In the genomic region with DNA sequence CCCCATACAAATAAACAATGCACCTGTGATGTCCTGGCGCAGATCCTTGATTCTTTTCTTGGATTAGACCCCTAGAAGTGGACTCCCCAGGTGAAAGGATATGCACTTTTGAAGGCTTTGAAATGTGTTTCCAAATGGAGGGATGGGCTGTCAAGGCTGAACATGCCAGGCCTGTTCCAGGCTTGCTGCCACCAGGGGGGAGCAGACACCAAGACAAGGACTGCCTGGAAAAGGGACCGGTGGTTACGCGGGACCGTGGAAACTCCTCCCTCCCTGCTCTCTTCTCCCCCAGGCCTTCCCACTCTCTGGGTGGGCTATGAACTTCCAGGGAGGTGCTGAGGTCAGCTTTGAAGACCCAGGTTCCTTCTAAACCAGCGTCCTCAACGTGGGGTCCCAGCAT, we compare ENCODE assay signal across 10 cellular contexts. TPM values are rescaled to one million over a fixed set of nuclear protein-coding genes. Genes with fewer than 3 reads are reported as not detected.
DNase-seq lines count a peak whose midpoint lies in the region; ATAC-seq, FAIRE-seq and TF ChIP-seq lines count a peak whose summit lies in the region.
"Had no signal": no experiment of that assay in that cellular context is flagged by ENCODE, and none has a peak within 500 bp of the region (broad histone marks: within the 10 kb centered on the region; RNA-seq: fewer than 3 reads in every experiment).

No MANE protein-coding gene starts in this region.

- no peak for TF ChIP-seq EP300 in A549 (IDR thresholded peaks at IDR 0.05)

- POLR2A ChIA-PET in A549 (lab: Yijun Ruan, JAX) = no interaction called here

- CTCF ChIA-PET in A549 (lab: Yijun Ruan, JAX) = interaction anchor here (0.7 to 4.0 kb wide), 12 partner anchors 9 to 299 kb away, joined by 3 to 50 read pairs (median 4); no protein-coding TSS in a partner anchor

- TF ChIP-seq POLR2A in A549 (IDR thresholded peaks at IDR 0.05; ENCODE audit: low read length) (no peak), uterus (IDR thresholded peaks at IDR 0.05) (no peak)

- H3K27ac ChIP-seq in A549 = no peak overlapping the region
- no peak overlapping the region for H3K27ac ChIP-seq in right cardiac atrium (ENCODE audit: low read length)
- H3K27ac ChIP-seq in uterus = no peak overlapping the region

- FAIRE-seq in A549 (lab: Jason Lieb, UNC) = no peak
- FAIRE-seq: GM18507 had no signal

- H3K36me3 ChIP-seq in GM06990 (ENCODE audit: control insufficient read depth, insufficient read depth, low read length) (no peaks in the 10 kb centered on the region), uterus (no peaks in the 10 kb centered on the region)

- no peak overlapping the region for H3K27ac Mint-ChIP-seq in effector memory CD8-positive, alpha-beta T cell

- peak; percentile 78 to 85 for TF ChIP-seq RAD21 in A549 (conservative IDR thresholded peaks at IDR 0.05 in 1 of 2, IDR thresholded peaks at IDR 0.05 in 1 of 2)

- H3K4me3 ChIP-seq in A549 = no peak overlapping the region
- no peak overlapping the region for H3K4me3 ChIP-seq in GM06990 (replicated peaks; ENCODE audit: low read depth, low read length)
- no peak overlapping the region for H3K4me3 ChIP-seq in right cardiac atrium (ENCODE audit: low read length)
- no peak overlapping the region for H3K4me3 ChIP-seq in uterus

- peak; percentile 48; the same call in 2 of the 3 replicates for TF ChIP-seq CTCF in A549 (IDR thresholded peaks at IDR 0.05)
- TF ChIP-seq CTCF in GM06990 (IDR thresholded peaks at IDR 0.05; ENCODE audit: insufficient read depth, low read length, poor library complexity, severe bottlenecking) = peak; percentile 27
- peak in 1 of 4 experiments; percentile 41 for TF ChIP-seq CTCF in uterus (IDR thresholded peaks at IDR 0.05)

- no peak overlapping the region for H3K4me3 Mint-ChIP-seq in effector memory CD8-positive, alpha-beta T cell

- H3K36me3 Mint-ChIP-seq in effector memory CD8-positive, alpha-beta T cell (ENCODE audit: insufficient read depth) = no peaks in the 10 kb centered on the region

- no peaks in the 10 kb centered on the region for H3K9me3 Mint-ChIP-seq in effector memory CD8-positive, alpha-beta T cell

- ATAC-seq in A549 (peak; percentile 80 to 84), right cardiac atrium (peak; percentile 15 to 19)
- no peak for ATAC-seq in effector memory CD8-positive, alpha-beta T cell (replicated peaks)

- H3K27me3 ChIP-seq in GM06990 (replicated peaks; ENCODE audit: control insufficient read depth, insufficient read depth, low read length) = no peaks in the 10 kb centered on the region
- no peaks in the 10 kb centered on the region for H3K27me3 ChIP-seq in right cardiac atrium (ENCODE audit: control insufficient read depth, insufficient read depth)
- no peaks in the 10 kb centered on the region for H3K27me3 ChIP-seq in uterus

- H3K4me2 ChIP-seq in A549 = no peak overlapping the region

- H3K27me3 Mint-ChIP-seq in effector memory CD8-positive, alpha-beta T cell = peaks cover 63 to 92% of the 10 kb centered on the region in 2 donors

- H3K4me1 Mint-ChIP-seq in effector memory CD8-positive, alpha-beta T cell (ENCODE audit: low read depth in 2 of 2) = peaks cover 0 to 5% of the 10 kb centered on the region in 2 donors

- no peaks in the 10 kb centered on the region for H3K9me3 ChIP-seq in A549
- no peaks in the 10 kb centered on the region for H3K9me3 ChIP-seq in right cardiac atrium (ENCODE audit: control insufficient read depth, low read length)
- H3K9me3 ChIP-seq in uterus = no peaks in the 10 kb centered on the region

- H3K4me1 ChIP-seq in A549 (no peaks in the 10 kb centered on the region), right cardiac atrium (ENCODE audit: control insufficient read depth, insufficient read depth, low read length) (no peaks in the 10 kb centered on the region), uterus (no peaks in the 10 kb centered on the region)

- 38% methylated on average over 7 of the region's 7 CpGs for WGBS in A549 (ENCODE audit: missing lambda C conversion rate)
- WGBS in right cardiac atrium = 47% methylated on average over 7 of the region's 7 CpGs

- intact Hi-C loops in right cardiac atrium (cut with DNase I) = no loop called here
- intact Hi-C loops in uterus (cut with DNase I; ENCODE audit: low total_unique reads) = no loop called here

- DNase-seq in A549 (ENCODE audit: low read depth in 1 of 2, low spot score in 1 of 2) = peak; percentile 42 to 55
- DNase-seq in GM06990 (ENCODE audit: extremely low read depth, insufficient read length) = no peak
- peak; percentile 55 for DNase-seq in SK-N-DZ (ENCODE audit: low spot score)
- DNase-seq in right cardiac atrium = peak in 1 of 3 donors; percentile 76
- DNase-seq in cortex of kidney (lab: John Stamatoyannopoulos, UW) = no peak
- no peak for DNase-seq in effector memory CD8-positive, alpha-beta T cell
- no peak for DNase-seq in GM19238 (ENCODE audit: insufficient read length, low spot score)
- DNase-seq in uterus = no peak
- DNase-seq: kidney glomerular epithelial cell had no signal

TF ChIP-seq in A549, 52 proteins besides CTCF, POLR2A, EP300 and RAD21:
- TF ChIP-seq SMC3 (IDR thresholded peaks at IDR 0.05) = peak; percentile 62
- TF ChIP-seq, protein P1, sequence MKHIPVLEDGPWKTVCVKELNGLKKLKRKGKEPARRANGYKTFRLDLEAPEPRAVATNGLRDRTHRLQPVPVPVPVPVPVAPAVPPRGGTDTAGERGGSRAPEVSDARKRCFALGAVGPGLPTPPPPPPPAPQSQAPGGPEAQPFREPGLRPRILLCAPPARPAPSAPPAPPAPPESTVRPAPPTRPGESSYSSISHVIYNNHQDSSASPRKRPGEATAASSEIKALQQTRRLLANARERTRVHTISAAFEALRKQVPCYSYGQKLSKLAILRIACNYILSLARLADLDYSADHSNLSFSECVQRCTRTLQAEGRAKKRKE (CRISPR knock-in tag; IDR thresholded peaks at IDR 0.05; ENCODE audit: low read depth) = no peak
TF ChIP-seq in A549: peak in this region for 1.

RNA-seq across cellular contexts. Expression of a gene that starts 12.7 kb away (rescaled TPM):
- polyA plus RNA-seq in A549 (2011; rRNA removed) = not detected in 2 replicates
- polyA plus RNA-seq in A549 (2012; cell fraction: cytosol; rRNA removed) = not detected in 2 replicates
- polyA plus RNA-seq in A549 (2012; cell fraction: nucleus; rRNA removed) = not detected in 2 replicates
- polyA plus RNA-seq in A549 (2017; fragmentation: RNase III; extraction: RNeasy Plus Mini Kit Qiagen cat#74134 plus additional on column Dnase treatment) = not detected in 3 replicates
- polyA minus RNA-seq in A549 (2011; rRNA and poly(A)+ RNA removed) = not detected in 2 replicates
- not detected in 2 replicates for polyA plus RNA-seq in SK-N-DZ (2014; cell fraction: cytosol; rRNA removed)
- polyA plus RNA-seq in SK-N-DZ (2014; cell fraction: nucleus; rRNA removed) = not detected in 2 replicates
- 100 to 1,000 TPM; 129 to 244 (median 166) TPM for total RNA-seq in right cardiac atrium
- 53.5 TPM for polyA plus RNA-seq in right cardiac atrium
- total RNA-seq in uterus = 100 to 1,000 TPM in 1 of 4 donors, 10 to 100 TPM in 3; 22.3 to 183 (median 32.0) TPM

RNA-seq across cellular contexts. Expression of a gene that starts 22.3 kb away (rescaled TPM):
- not detected in 2 replicates for polyA plus RNA-seq in A549 (2011; rRNA removed)
- not detected in 2 replicates for polyA plus RNA-seq in A549 (2012; cell fraction: cytosol; rRNA removed)
- polyA plus RNA-seq in A549 (2012; cell fraction: nucleus; rRNA removed) = not detected in 2 replicates
- not detected in 3 replicates for polyA plus RNA-seq in A549 (2017; fragmentation: RNase III; extraction: RNeasy Plus Mini Kit Qiagen cat#74134 plus additional on column Dnase treatment)
- not detected in 2 replicates for polyA minus RNA-seq in A549 (2011; rRNA and poly(A)+ RNA removed)
- polyA plus RNA-seq in SK-N-DZ (2014; cell fraction: cytosol; rRNA removed) = not detected in 2 replicates
- not detected in 2 replicates for polyA plus RNA-seq in SK-N-DZ (2014; cell fraction: nucleus; rRNA removed)
- total RNA-seq in right cardiac atrium = 100 to 1,000 TPM in 3 of 4 donors, 10 to 100 TPM in 1; 96.3 to 196 (median 125) TPM
- polyA plus RNA-seq in right cardiac atrium = 32.7 TPM
- total RNA-seq in uterus = 100 to 1,000 TPM in 1 of 4 donors, 10 to 100 TPM in 2, 1 to 10 TPM in 1; 8.2 to 120 (median 28.1) TPM

RNA-seq across cellular contexts. Expression of a gene that starts 29.3 kb away (rescaled TPM):
- polyA plus RNA-seq in A549 (2011; rRNA removed) (not detected in 2 replicates), A549 (2017; fragmentation: RNase III; extraction: RNeasy Plus Mini Kit Qiagen cat#74134 plus additional on column Dnase treatment) (not detected in 3 replicates), right cardiac atrium (51.4 TPM)
- not detected in 2 replicates for polyA plus RNA-seq in A549 (2012; cell fraction: cytosol; rRNA removed)
- polyA plus RNA-seq in A549 (2012; cell fraction: nucleus; rRNA removed) = not detected in 2 replicates
- not detected in 2 replicates for polyA minus RNA-seq in A549 (2011; rRNA and poly(A)+ RNA removed)
- not detected in 2 replicates for polyA plus RNA-seq in SK-N-DZ (2014; cell fraction: cytosol; rRNA removed)
- polyA plus RNA-seq in SK-N-DZ (2014; cell fraction: nucleus; rRNA removed) = not detected in 2 replicates
- total RNA-seq in right cardiac atrium (100 to 1,000 TPM in 3 of 4 donors, 10 to 100 TPM in 1; 80.5 to 156 (median 127) TPM), uterus (100 to 1,000 TPM in 1 of 4 donors, 10 to 100 TPM in 3; 33.1 to 114 (median 40.0) TPM)

RNA-seq across cellular contexts. Expression of a gene that starts 44.9 kb away (rescaled TPM):
- polyA plus RNA-seq in A549 (2011; rRNA removed) (13.0 and 15.9 TPM in 2 replicates), A549 (2017; fragmentation: RNase III; extraction: RNeasy Plus Mini Kit Qiagen cat#74134 plus additional on column Dnase treatment) (31.4 to 35.3 TPM (median 33.8 TPM) in 3 replicates), right cardiac atrium (1.2 TPM)
- 18.6 and 22.8 TPM in 2 replicates for polyA plus RNA-seq in A549 (2012; cell fraction: cytosol; rRNA removed)
- 40.4 and 46.8 TPM in 2 replicates for polyA plus RNA-seq in A549 (2012; cell fraction: nucleus; rRNA removed)
- polyA minus RNA-seq in A549 (2011; rRNA and poly(A)+ RNA removed) = 43.4 and 70.5 TPM in 2 replicates
- 18.1 and 20.8 TPM in 2 replicates for polyA plus RNA-seq in SK-N-DZ (2014; cell fraction: cytosol; rRNA removed)
- 10.5 and 13.7 TPM in 2 replicates for polyA plus RNA-seq in SK-N-DZ (2014; cell fraction: nucleus; rRNA removed)
- total RNA-seq in right cardiac atrium (1 to 10 TPM; 2.0 to 7.7 (median 3.9) TPM), uterus (10 to 100 TPM in 1 of 4 donors, 1 to 10 TPM in 2, under 1 TPM in 1; under 0.01 to 49.6 (median 2.2) TPM)

Comparison
In these comparisons a context has a peak if more than half of its experiments do, and no peak if none do; other contexts are left out.
1. DNase-seq: peak in A549 (2 of 2) and SK-N-DZ (single experiment); none in GM06990 (single experiment), cortex of kidney (single experiment), effector memory CD8-positive, alpha-beta T cell (0 of 3), GM19238 (single experiment) and uterus (0 of 2).